ENCODE assay signal across 1 cellular context in genomic region chr17:42821176-42821575, GRCh38.
TF ChIP-seq lines count a peak whose summit lies in the region.

No MANE protein-coding gene starts in this region.

TF ChIP-seq in GM12878, 131 proteins besides CTCF, POLR2A, EP300 and RAD21:
- TF ChIP-seq ZSCAN29 (IDR thresholded peaks at IDR 0.05) (no peak), FOS (IDR thresholded peaks at IDR 0.05; ENCODE audit: borderline replicate concordance, extremely low read depth, insufficient read length) (no peak), YBX1 (IDR thresholded peaks at IDR 0.05) (no peak)
